8 cellular contexts compared by ENCODE assay signal in the genomic region with DNA sequence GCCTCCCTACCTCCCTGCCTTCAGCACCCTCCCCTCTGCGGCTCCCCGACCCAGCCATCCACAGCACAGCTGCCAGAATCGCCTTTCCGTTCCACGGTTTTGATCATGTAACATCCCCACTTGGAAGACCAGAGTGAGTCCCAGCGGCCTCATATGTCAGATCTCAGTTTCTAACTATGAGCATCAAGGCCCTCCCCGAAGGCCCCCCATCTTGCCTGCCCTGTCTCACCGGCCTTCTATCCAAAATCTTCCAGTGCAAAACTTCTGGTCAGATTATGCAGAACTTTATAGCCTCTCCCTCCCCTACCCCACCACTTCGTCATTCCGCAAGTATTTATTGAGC. TPM values are rescaled to one million over a fixed set of nuclear protein-coding genes. Genes with fewer than 3 reads are reported as not detected.
DNase-seq lines count a peak whose midpoint lies in the region; ATAC-seq and TF ChIP-seq lines count a peak whose summit lies in the region.

No MANE protein-coding gene starts in this region.

- POLR2A ChIA-PET in activated naive CD8-positive, alpha-beta T cell treated with anti-CD3 and anti-CD28 coated beads, Interleukin-2, amount 10 ng/mL, durations not matched to agents 7 days and 5 days (lab: Charles Lee), result no interaction called here

- H3K4me1 Mint-ChIP-seq in activated T-cell treated with anti-CD3 and anti-CD28 coated beads, Interleukin-2, amount 50 U/mL, for 4 hours (ENCODE audit: low read depth), result peaks cover 16% of the 10 kb centered on the region
- peaks cover 12% of the 10 kb centered on the region for H3K4me1 Mint-ChIP-seq in activated naive CD8-positive, alpha-beta T cell treated with anti-CD3 and anti-CD28 coated beads, Interleukin-2, amount 10 ng/mL, durations not matched to agents 7 days and 5 days
- peaks cover 23% of the 10 kb centered on the region for H3K4me1 Mint-ChIP-seq in type B pancreatic cell (ENCODE audit: unreplicated experiment)

- WGBS in lung, 2 donors, result 19 to 20% methylated on average over 10 of the region's 10 CpGs

- no peaks in the 10 kb centered on the region for H3K9me3 Mint-ChIP-seq in activated T-cell treated with anti-CD3 and anti-CD28 coated beads, Interleukin-2, amount 50 U/mL, for 4 hours
- no peaks in the 10 kb centered on the region for H3K9me3 Mint-ChIP-seq in activated naive CD8-positive, alpha-beta T cell treated with anti-CD3 and anti-CD28 coated beads, Interleukin-2, amount 10 ng/mL, durations not matched to agents 7 days and 5 days
- H3K9me3 Mint-ChIP-seq in type B pancreatic cell, result no peaks in the 10 kb centered on the region

- H3K36me3 Mint-ChIP-seq in activated T-cell treated with anti-CD3 and anti-CD28 coated beads, Interleukin-2, amount 50 U/mL, for 4 hours (ENCODE audit: insufficient read depth), result no peaks in the 10 kb centered on the region
- no peaks in the 10 kb centered on the region for H3K36me3 Mint-ChIP-seq in activated naive CD8-positive, alpha-beta T cell treated with anti-CD3 and anti-CD28 coated beads, Interleukin-2, amount 10 ng/mL, durations not matched to agents 7 days and 5 days
- H3K36me3 Mint-ChIP-seq in type B pancreatic cell, result no peaks in the 10 kb centered on the region

- peak in 1 of 2 donors; percentile 16 for ATAC-seq in activated T-cell treated with anti-CD3 and anti-CD28 coated beads, Interleukin-2, amount 50 U/mL, for 4 hours
- ATAC-seq in activated naive CD8-positive, alpha-beta T cell treated with anti-CD3 and anti-CD28 coated beads, Interleukin-2, amount 10 ng/mL, durations not matched to agents 7 days and 5 days (ENCODE audit: low read depth), result no peak
- ATAC-seq in lung (ENCODE audit: insufficient read depth, low FRiP score), result no peak
- no peak for ATAC-seq in HG03139 (IDR thresholded peaks at IDR 0.05; ENCODE audit: unreplicated experiment)

- no peak overlapping the region for H3K4me3 ChIP-seq in lung

- H3K4me1 ChIP-seq in lung (ENCODE audit: control insufficient read depth in 2 of 2, insufficient read depth in 2 of 2, low read length in 2 of 2), result peaks cover 0 to 9% of the 10 kb centered on the region in 2 donors

- no peak overlapping the region for H3K27ac Mint-ChIP-seq in activated naive CD8-positive, alpha-beta T cell treated with anti-CD3 and anti-CD28 coated beads, Interleukin-2, amount 10 ng/mL, durations not matched to agents 7 days and 5 days
- H3K27ac Mint-ChIP-seq in type B pancreatic cell, result peak overlapping the region; percentile 81

- peak overlapping the region; percentile 52 for H3K4me3 Mint-ChIP-seq in activated T-cell treated with anti-CD3 and anti-CD28 coated beads, Interleukin-2, amount 50 U/mL, for 4 hours
- peak overlapping the region; percentile 67 for H3K4me3 Mint-ChIP-seq in activated naive CD8-positive, alpha-beta T cell treated with anti-CD3 and anti-CD28 coated beads, Interleukin-2, amount 10 ng/mL, durations not matched to agents 7 days and 5 days
- peak overlapping the region; percentile 88 for H3K4me3 Mint-ChIP-seq in type B pancreatic cell

- H3K9me3 ChIP-seq in lung (ENCODE audit: control insufficient read depth in 2 of 2, insufficient read depth in 1 of 2, low read length in 1 of 2), result no peaks in the 10 kb centered on the region

- no peaks in the 10 kb centered on the region for H3K27me3 ChIP-seq in lung (ENCODE audit: control insufficient read depth, insufficient read depth)

- no peak for TF ChIP-seq CTCF in lung (IDR thresholded peaks at IDR 0.05; ENCODE audit: control extremely low read depth, extremely low read depth)
- no peak for TF ChIP-seq CTCF in type B pancreatic cell (conservative IDR thresholded peaks at IDR 0.05)

- H3K36me3 ChIP-seq in lung (ENCODE audit: control insufficient read depth in 2 of 2, insufficient read depth in 2 of 2, low read length in 2 of 2), result no peaks in the 10 kb centered on the region

- no peak for DNase-seq in activated T-cell treated with anti-CD3 and anti-CD28 coated beads, Interleukin-2, amount 50 U/mL, for 4 hours
- DNase-seq in activated T-cell treated with anti-CD3 and anti-CD28 coated beads for 4 hours (no peak), lung (ENCODE audit: low spot score) (no peak), type B pancreatic cell (ENCODE audit: extremely low spot score, unreplicated experiment) (no peak), NCI-H2171 treated with DMSO at 0.1 percent for 48 hours (lab: John Stamatoyannopoulos, UW) (no peak), activated gamma-delta T cell treated with Interleukin-2 at 50 U/mL for 16 hours (no peak)
- no peak for DNase-seq in activated naive CD8-positive, alpha-beta T cell treated with anti-CD3 and anti-CD28 coated beads, Interleukin-2, amount 10 ng/mL, durations not matched to agents 7 days and 5 days

- H3K27me3 Mint-ChIP-seq in activated T-cell treated with anti-CD3 and anti-CD28 coated beads, Interleukin-2, amount 50 U/mL, for 4 hours (ENCODE audit: low read depth), result peaks cover 64% of the 10 kb centered on the region
- H3K27me3 Mint-ChIP-seq in activated naive CD8-positive, alpha-beta T cell treated with anti-CD3 and anti-CD28 coated beads, Interleukin-2, amount 10 ng/mL, durations not matched to agents 7 days and 5 days, result peaks cover 69% of the 10 kb centered on the region
- peaks cover 46% of the 10 kb centered on the region for H3K27me3 Mint-ChIP-seq in type B pancreatic cell

- peak overlapping the region; percentile 79 to 90 for H3K27ac ChIP-seq in lung (ENCODE audit: low read depth in 1 of 2, low read length in 1 of 2)

RNA-seq across cellular contexts. Expression of a gene that starts 20.3 kb away (rescaled TPM):
- total RNA-seq in activated T-cell treated with anti-CD3 and anti-CD28 coated beads, Interleukin-2, amount 50 U/mL, for 4 hours, result not detected
- total RNA-seq in activated naive CD8-positive, alpha-beta T cell treated with anti-CD3 and anti-CD28 coated beads, Interleukin-2, amount 10 ng/mL, durations not matched to agents 7 days and 5 days, result not detected
- total RNA-seq in lung, result not detected
- polyA plus RNA-seq in lung, result under 1 TPM in 1 of 2 donors, not detected in 1; 0.03 TPM
- 13.5 and 34.4 TPM in 2 replicates for total RNA-seq in type B pancreatic cell (ENCODE audit: low replicate concordance)

Comparison
In these comparisons a context has a peak if more than half of its experiments do, and no peak if none do; other contexts are left out.
1. RNA of a gene that starts 20.3 kb away (total RNA-seq): 13.5 to 34.4 TPM in type B pancreatic cell; not detected in lung, not detected in activated T-cell treated with anti-CD3 and anti-CD28 coated beads, Interleukin-2, amount 50 U/mL, for 4 hours and not detected in activated naive CD8-positive, alpha-beta T cell treated with anti-CD3 and anti-CD28 coated beads, Interleukin-2, amount 10 ng/mL, durations not matched to agents 7 days and 5 days; every median in the first group is over 10 times any median in the second.
2. Peak in every context shown above with its lines, with median percentiles within 50 percentile points of each other: H3K4me3 Mint-ChIP-seq.